10 cellular contexts compared by ENCODE assay signal in the genomic region with DNA sequence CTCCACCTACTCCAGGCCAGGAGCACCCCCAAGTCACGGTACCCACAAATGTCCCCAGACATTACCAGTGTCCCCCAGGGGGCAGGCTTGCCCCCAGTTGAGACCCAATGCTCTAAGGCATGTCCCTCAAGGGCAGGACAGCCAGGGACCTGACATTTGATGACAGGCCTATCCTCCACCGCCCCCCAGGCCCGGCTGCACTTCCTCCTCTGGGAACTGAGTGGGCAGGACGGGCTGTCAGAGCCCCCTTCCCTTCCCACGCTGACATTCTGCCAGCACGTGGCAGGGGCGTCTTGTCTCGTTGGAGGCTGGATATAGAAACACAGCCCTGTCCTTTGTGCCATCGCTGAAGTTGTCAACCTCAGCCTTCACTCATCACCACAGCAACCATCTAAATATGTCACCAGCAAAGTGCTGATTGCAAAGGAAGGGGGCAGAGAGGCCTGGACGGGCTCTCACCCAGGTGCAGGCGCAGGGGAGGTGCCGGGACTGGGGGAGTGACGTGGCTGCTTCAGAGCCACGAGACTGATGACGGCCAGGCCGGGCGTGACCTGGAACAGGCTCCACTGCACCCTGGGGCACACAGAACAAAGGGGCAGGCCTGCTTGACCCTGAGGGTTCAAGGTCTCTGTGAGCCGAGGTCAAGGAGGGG. TPM values are rescaled to one million over a fixed set of nuclear protein-coding genes. Genes with fewer than 3 reads are reported as not detected.
DNase-seq lines count a peak whose midpoint lies in the region; ATAC-seq and TF ChIP-seq lines count a peak whose summit lies in the region.
"Had no signal": no experiment of that assay in that cellular context is flagged by ENCODE, and none has a peak within 500 bp of the region (broad histone marks: within the 10 kb centered on the region; RNA-seq: fewer than 3 reads in every experiment).

No MANE protein-coding gene starts in this region.

- H3K27me3 Mint-ChIP-seq in GM23338 (ENCODE audit: insufficient read depth, low read depth, poor library complexity) (peaks cover 8% of the 10 kb centered on the region), T-helper 17 cell (no peaks in the 10 kb centered on the region)
- H3K27me3 Mint-ChIP-seq in activated T-helper 1 cell treated with anti-CD3 and anti-CD28 coated beads, Interleukin-12 subunit alpha, Interleukin-12 subunit beta, Interleukin-2, Interleukin-4 antibody, amounts not matched to agents 30 ng/mL and 10 ng/mL and 1 ng/mL, durations not matched to agents 14 hours and 24 hours and 36 hours (ENCODE audit: insufficient read depth), result no peaks in the 10 kb centered on the region

- H2AK5ac ChIP-seq in mesendoderm (ENCODE audit: low read length), result no peak overlapping the region

- no peak overlapping the region for H2AFZ ChIP-seq in GM23338

- DNase-seq in GM10248 (ENCODE audit: extremely low spot score) (peak; percentile 74), GM23338 (ENCODE audit: low spot score) (no peak), T-helper 17 cell (no peak), left lung (peak in 1 of 2 donors; percentile 51), mesendoderm (no peak), T1000 (lab: John Stamatoyannopoulos, UW) (no peak)
- DNase-seq in activated naive CD4-positive, alpha-beta T cell treated with Interleukin-2 at 50 U/mL for 16 hours, result no peak
- no peak for DNase-seq in activated T-helper 1 cell treated with anti-CD3 and anti-CD28 coated beads, Interleukin-12 subunit alpha, Interleukin-12 subunit beta, Interleukin-2, Interleukin-4 antibody, amounts not matched to agents 30 ng/mL and 10 ng/mL and 1 ng/mL, durations not matched to agents 14 hours and 24 hours and 36 hours (ENCODE audit: low spot score)
- DNase-seq: activated CD4-positive, alpha-beta T cell treated with anti-CD3 and anti-CD28 coated beads for 4 hours had no signal

- no peak overlapping the region for H3K23ac ChIP-seq in mesendoderm (ENCODE audit: low read length)

- H3K79me1 ChIP-seq in mesendoderm (ENCODE audit: low read length), result no peaks in the 10 kb centered on the region

- no peaks in the 10 kb centered on the region for H3K4me1 ChIP-seq in GM23338 (ENCODE audit: insufficient read depth)
- H3K4me1 ChIP-seq in left lung, result no peaks in the 10 kb centered on the region
- no peaks in the 10 kb centered on the region for H3K4me1 ChIP-seq in mesendoderm (ENCODE audit: control insufficient read depth, low read depth, low read length)

- intact Hi-C loops in left lung (cut with DNase I), result no loop called here
- intact Hi-C loops in activated T-helper 1 cell treated with anti-CD3 and anti-CD28 coated beads, Interleukin-12 subunit alpha, Interleukin-12 subunit beta, Interleukin-2, Interleukin-4 antibody, amounts not matched to agents 30 ng/mL and 10 ng/mL and 1 ng/mL, durations not matched to agents 14 hours and 24 hours and 36 hours (cut with micrococcal nuclease), result no loop called here

- H3K9me3 ChIP-seq in T-helper 17 cell (ENCODE audit: control insufficient read depth, low read length, poor library complexity, severe bottlenecking) (no peaks in the 10 kb centered on the region), left lung (peaks cover 0 to 11% of the 10 kb centered on the region in 2 donors)

- no peak overlapping the region for H2BK120ac ChIP-seq in mesendoderm (ENCODE audit: low read depth, low read length)

- H3K56ac ChIP-seq in mesendoderm (ENCODE audit: low read length), result no peak overlapping the region

- H3K4ac ChIP-seq in mesendoderm (ENCODE audit: low read depth, low read length), result no peak overlapping the region

- no peak overlapping the region for H4K8ac ChIP-seq in mesendoderm (ENCODE audit: low read depth, low read length)

- no peaks in the 10 kb centered on the region for H3K9me2 ChIP-seq in GM23338 (ENCODE audit: insufficient read depth)

- H3K36me3 ChIP-seq in GM23338 (ENCODE audit: insufficient read depth), result no peaks in the 10 kb centered on the region
- H3K36me3 ChIP-seq in left lung, result no peaks in the 10 kb centered on the region
- no peaks in the 10 kb centered on the region for H3K36me3 ChIP-seq in mesendoderm (ENCODE audit: control insufficient read depth, insufficient read depth, low read length)

- H3K79me2 ChIP-seq in GM23338 (replicated peaks; ENCODE audit: insufficient read depth), result no peaks in the 10 kb centered on the region
- H3K79me2 ChIP-seq in mesendoderm (ENCODE audit: control insufficient read depth, insufficient read depth, low read length), result no peaks in the 10 kb centered on the region

- no peak overlapping the region for H4K5ac ChIP-seq in mesendoderm (ENCODE audit: low read length)

- TF ChIP-seq CTCF in GM10248 (IDR thresholded peaks at IDR 0.05; ENCODE audit: control extremely low read depth, extremely low read depth, low read depth, missing control alignments), result peak; percentile 27
- peak; percentile 31 to 54 for TF ChIP-seq CTCF in GM23338 (conservative IDR thresholded peaks at IDR 0.05; ENCODE audit: low read depth in 2 of 2)
- TF ChIP-seq CTCF in left lung (IDR thresholded peaks at IDR 0.05), result no peak

- H2BK15ac ChIP-seq in mesendoderm (replicated peaks; ENCODE audit: low read depth), result no peak overlapping the region

- no CpG with 5 or more reads among the region's 18 CpGs for WGBS in mesendoderm (ENCODE audit: extremely low coverage, insufficient coverage, low lambda C conversion rate)

- H3K4me3 Mint-ChIP-seq in GM23338 (no peak overlapping the region), T-helper 17 cell (no peak overlapping the region)
- no peak overlapping the region for H3K4me3 Mint-ChIP-seq in activated T-helper 1 cell treated with anti-CD3 and anti-CD28 coated beads, Interleukin-12 subunit alpha, Interleukin-12 subunit beta, Interleukin-2, Interleukin-4 antibody, amounts not matched to agents 30 ng/mL and 10 ng/mL and 1 ng/mL, durations not matched to agents 14 hours and 24 hours and 36 hours

- CTCF ChIA-PET in GM10248 (lab: Yijun Ruan, JAX), result no interaction called here

- no peaks in the 10 kb centered on the region for H4K20me1 ChIP-seq in GM23338 (replicated peaks; ENCODE audit: insufficient read depth)

- no peak overlapping the region for H2BK5ac ChIP-seq in mesendoderm (ENCODE audit: low read length)

- H3K27me3 ChIP-seq in GM23338 (ENCODE audit: insufficient read depth) (no peaks in the 10 kb centered on the region), left lung (no peaks in the 10 kb centered on the region), mesendoderm (ENCODE audit: insufficient read depth, low read length, poor library complexity) (no peaks in the 10 kb centered on the region)

- H3K4me2 ChIP-seq in GM23338 (no peak overlapping the region), mesendoderm (ENCODE audit: low read length) (no peak overlapping the region)

- POLR2A ChIA-PET in GM10248 (lab: Yijun Ruan, JAX), result no interaction called here

- H3K36me3 Mint-ChIP-seq in GM23338 (ENCODE audit: low read depth), result peaks cover 10% of the 10 kb centered on the region; the same call in 2 of the 3 replicates
- no peaks in the 10 kb centered on the region for H3K36me3 Mint-ChIP-seq in T-helper 17 cell (ENCODE audit: low read depth)
- H3K36me3 Mint-ChIP-seq in activated T-helper 1 cell treated with anti-CD3 and anti-CD28 coated beads, Interleukin-12 subunit alpha, Interleukin-12 subunit beta, Interleukin-2, Interleukin-4 antibody, amounts not matched to agents 30 ng/mL and 10 ng/mL and 1 ng/mL, durations not matched to agents 14 hours and 24 hours and 36 hours (ENCODE audit: low read depth), result no peaks in the 10 kb centered on the region

- no peaks in the 10 kb centered on the region for H3F3A ChIP-seq in GM23338 (replicated peaks; ENCODE audit: low read depth)

- no peak overlapping the region for H3K27ac ChIP-seq in GM23338 (ENCODE audit: low read depth)
- no peak overlapping the region for H3K27ac ChIP-seq in left lung
- no peak overlapping the region for H3K27ac ChIP-seq in mesendoderm (ENCODE audit: low read depth, low read length)

- peaks cover 29% of the 10 kb centered on the region for H3K9me3 Mint-ChIP-seq in GM23338
- H3K9me3 Mint-ChIP-seq in activated T-helper 1 cell treated with anti-CD3 and anti-CD28 coated beads, Interleukin-12 subunit alpha, Interleukin-12 subunit beta, Interleukin-2, Interleukin-4 antibody, amounts not matched to agents 30 ng/mL and 10 ng/mL and 1 ng/mL, durations not matched to agents 14 hours and 24 hours and 36 hours, result no peaks in the 10 kb centered on the region

- H3K4me1 Mint-ChIP-seq in GM23338 (peaks cover 4% of the 10 kb centered on the region; the same call in 2 of the 3 replicates), T-helper 17 cell (peaks cover 2% of the 10 kb centered on the region)
- no peaks in the 10 kb centered on the region for H3K4me1 Mint-ChIP-seq in activated T-helper 1 cell treated with anti-CD3 and anti-CD28 coated beads, Interleukin-12 subunit alpha, Interleukin-12 subunit beta, Interleukin-2, Interleukin-4 antibody, amounts not matched to agents 30 ng/mL and 10 ng/mL and 1 ng/mL, durations not matched to agents 14 hours and 24 hours and 36 hours (ENCODE audit: low read depth)

- H3K27ac Mint-ChIP-seq in GM23338, result no peak overlapping the region
- H3K27ac Mint-ChIP-seq in T-helper 17 cell, result no peak overlapping the region
- no peak overlapping the region for H3K27ac Mint-ChIP-seq in activated T-helper 1 cell treated with anti-CD3 and anti-CD28 coated beads, Interleukin-12 subunit alpha, Interleukin-12 subunit beta, Interleukin-2, Interleukin-4 antibody, amounts not matched to agents 30 ng/mL and 10 ng/mL and 1 ng/mL, durations not matched to agents 14 hours and 24 hours and 36 hours

- H3K18ac ChIP-seq in mesendoderm (ENCODE audit: low read length), result no peak overlapping the region

- H3K4me3 ChIP-seq in GM23338 (no peak overlapping the region), left lung (no peak overlapping the region), mesendoderm (ENCODE audit: low read length) (no peak overlapping the region)

- no peak overlapping the region for H3K9ac ChIP-seq in mesendoderm (ENCODE audit: low read length)

- ATAC-seq in GM23338, result no peak
- ATAC-seq in T-helper 17 cell, result peak; percentile 82
- ATAC-seq in left lung, result peak; percentile 35

RNA-seq across cellular contexts. Expression of gene GNG7, which starts 38.4 kb away (rescaled TPM):
- total RNA-seq in GM23338 (2014; rRNA removed; shearing (Covaris generic)), result 5.4 and 8.3 TPM in 2 replicates
- polyA plus RNA-seq in GM23338 (2016; fragmentation: Nextera tagmentation; extraction: Ambion mirVana), result 5.1 and 5.8 TPM in 2 replicates
- total RNA-seq in T-helper 17 cell, result 1 to 10 TPM; 2.1 to 4.5 TPM
- total RNA-seq in left lung, result 1 to 10 TPM; 3.8 to 5.7 TPM
- 0.07 and 0.13 TPM in 2 replicates for total RNA-seq in activated T-helper 1 cell treated with anti-CD3 and anti-CD28 coated beads, Interleukin-12 subunit alpha, Interleukin-12 subunit beta, Interleukin-2, Interleukin-4 antibody, amounts not matched to agents 30 ng/mL and 10 ng/mL and 1 ng/mL, durations not matched to agents 14 hours and 24 hours and 36 hours
- 1.2 TPM for polyA plus RNA-seq in mesendoderm (2013, experiment 1 of 2)
- polyA plus RNA-seq in mesendoderm (2013, experiment 2 of 2), result 1.2 TPM
- total RNA-seq: M059J had no signal

RNA-seq across cellular contexts. Expression of gene DIRAS1, which starts 57.1 kb away (rescaled TPM):
- 17.1 and 18.6 TPM in 2 replicates for total RNA-seq in GM23338 (2014; rRNA removed; shearing (Covaris generic))
- polyA plus RNA-seq in GM23338 (2016; fragmentation: Nextera tagmentation; extraction: Ambion mirVana), result 2.8 and 3.8 TPM in 2 replicates
- total RNA-seq in T-helper 17 cell (under 1 TPM; 0.40 to 0.42 TPM), left lung (1 to 10 TPM in 1 of 2 donors, under 1 TPM in 1; 0.71 to 2.0 TPM)
- 0.05 TPM in 1 of 2 replicates, not detected in the other for total RNA-seq in activated T-helper 1 cell treated with anti-CD3 and anti-CD28 coated beads, Interleukin-12 subunit alpha, Interleukin-12 subunit beta, Interleukin-2, Interleukin-4 antibody, amounts not matched to agents 30 ng/mL and 10 ng/mL and 1 ng/mL, durations not matched to agents 14 hours and 24 hours and 36 hours
- 4.4 TPM for polyA plus RNA-seq in mesendoderm (2013, experiment 1 of 2)
- 4.9 TPM for polyA plus RNA-seq in mesendoderm (2013, experiment 2 of 2)

Comparison
In these comparisons a context has a peak if more than half of its experiments do, and no peak if none do; other contexts are left out.
1. CTCF ChIP-seq: peak in GM10248 (single experiment) and GM23338 (2 of 2); none in left lung (0 of 2).